10 cellular contexts compared by ENCODE assay signal in the genomic region with DNA sequence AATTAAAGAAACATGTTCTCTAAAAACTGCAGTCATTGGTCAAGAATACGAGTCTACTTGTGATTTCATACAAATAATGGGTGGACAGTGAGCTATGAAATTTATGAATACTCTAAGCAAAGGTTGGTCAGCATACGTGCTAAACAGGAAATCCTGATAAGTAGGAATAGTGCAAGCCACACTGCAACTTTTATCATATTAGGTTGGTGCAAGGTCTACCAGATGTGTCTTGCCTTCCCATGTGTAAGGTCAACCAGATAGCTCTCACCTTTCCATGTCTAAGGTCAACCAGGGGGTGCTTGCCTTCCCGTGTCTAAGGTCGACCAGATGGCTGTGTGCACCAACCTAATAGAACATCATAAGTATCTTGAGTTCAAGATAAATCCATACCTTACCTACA. TPM values are rescaled to one million over a fixed set of nuclear protein-coding genes. Genes with fewer than 3 reads are reported as not detected.
DNase-seq lines count a peak whose midpoint lies in the region; ATAC-seq and TF ChIP-seq lines count a peak whose summit lies in the region.
"Had no signal": no experiment of that assay in that cellular context is flagged by ENCODE, and none has a peak within 500 bp of the region (broad histone marks: within the 10 kb centered on the region; RNA-seq: fewer than 3 reads in every experiment).

No MANE protein-coding gene starts in this region.

- H3K4me1 Mint-ChIP-seq in CD4-positive, alpha-beta memory T cell = peaks cover 28 to 45% (median 33%) of the 10 kb centered on the region in 4 donors
- H3K4me1 Mint-ChIP-seq in IgD-negative memory B cell (peaks cover 25 to 40% (median 35%) of the 10 kb centered on the region in 3 donors), natural killer cell (peaks cover 27 to 30% of the 10 kb centered on the region in 2 donors)

- peak overlapping the region in 7 of 8 donors; percentile 3 to 89 (median 21) for H3K4me3 Mint-ChIP-seq in CD4-positive, alpha-beta memory T cell
- H3K4me3 Mint-ChIP-seq in IgD-negative memory B cell = peak overlapping the region; percentile 93 to 97 (median 94)
- peak overlapping the region; percentile 94 for H3K4me3 Mint-ChIP-seq in natural killer cell
- H3K4me3 Mint-ChIP-seq: T-helper 1 cell treated with Interleukin-12 subunit alpha and Interleukin-12 subunit beta and Interleukin-4 antibody, amounts not matched to agents 30 μg/mL and 1 μg/mL, for 36 hours had no signal

- no peaks in the 10 kb centered on the region for H3K27me3 ChIP-seq in CD4-positive, alpha-beta memory T cell (ENCODE audit: insufficient read depth, low read length)
- H3K27me3 ChIP-seq in colonic mucosa = no peaks in the 10 kb centered on the region

- no peaks in the 10 kb centered on the region for H3K36me3 ChIP-seq in CD4-positive, alpha-beta memory T cell (ENCODE audit: insufficient read depth, low read length)
- H3K36me3 ChIP-seq in colonic mucosa = no peaks in the 10 kb centered on the region

- ATAC-seq in natural killer cell (no peak), GM18502 (IDR thresholded peaks at IDR 0.05; ENCODE audit: poor library complexity, unreplicated experiment) (no peak)

- no peak overlapping the region for H3K27ac ChIP-seq in CD4-positive, alpha-beta memory T cell (ENCODE audit: low read depth, low read length)
- peak overlapping the region; percentile 92 for H3K27ac ChIP-seq in colonic mucosa

- peak overlapping the region in 1 of 2 donors; percentile 99 for H3K9ac ChIP-seq in colonic mucosa (ENCODE audit: low read depth in 2 of 2, low read length in 2 of 2)

- CTCF ChIA-PET in CD4-positive, alpha-beta memory T cell (lab: Charles Lee; ENCODE audit: partially characterized antibody) = interaction anchor here (1.3 to 1.8 kb wide), 3 partner anchors 19 to 49 kb away, joined by 3 to 6 read pairs (median 4); no protein-coding TSS in a partner anchor

- intact Hi-C loops in CD4-positive, alpha-beta memory T cell (cut with micrococcal nuclease) = no loop called here
- intact Hi-C loops in colonic mucosa (cut with DNase I) = no loop called here
- intact Hi-C loops in natural killer cell (cut with micrococcal nuclease) = no loop called here

- peaks cover 18% of the 10 kb centered on the region for H3K4me1 ChIP-seq in CD4-positive, alpha-beta memory T cell (ENCODE audit: insufficient read depth, low read length)
- H3K4me1 ChIP-seq in colonic mucosa = no peaks in the 10 kb centered on the region

- H3K4me3 ChIP-seq in CD4-positive, alpha-beta memory T cell (ENCODE audit: low read length in 2 of 2) = no peak overlapping the region
- peak overlapping the region; percentile 79 for H3K4me3 ChIP-seq in colonic mucosa

- POLR2A ChIA-PET in CD4-positive, alpha-beta memory T cell (lab: Charles Lee; ENCODE audit: partially characterized antibody) = interaction anchor here (1.1 to 10.4 kb wide), 4 partner anchors 22 to 167 kb away, joined by 3 to 131 read pairs (median 5); no protein-coding TSS in a partner anchor

- no peaks in the 10 kb centered on the region for H3K27me3 Mint-ChIP-seq in CD4-positive, alpha-beta memory T cell
- H3K27me3 Mint-ChIP-seq in IgD-negative memory B cell (peaks cover 2% of the 10 kb centered on the region), natural killer cell (ENCODE audit: low read depth in 2 of 2) (no peaks in the 10 kb centered on the region)

- H3K36me3 Mint-ChIP-seq in CD4-positive, alpha-beta memory T cell = peaks cover 9 to 20% of the 10 kb centered on the region in 2 donors
- H3K36me3 Mint-ChIP-seq in IgD-negative memory B cell = peaks cover 4% of the 10 kb centered on the region
- H3K36me3 Mint-ChIP-seq in natural killer cell = no peaks in the 10 kb centered on the region

- no peak for DNase-seq in CD4-positive, alpha-beta memory T cell
- DNase-seq in colonic mucosa (no peak), natural killer cell (no peak), NCI-H2171 treated with DMSO at 0.1 percent for 48 hours (lab: John Stamatoyannopoulos, UW) (no peak), SIG-M5 treated with dmso at 0.1 percent for 504 hours (lab: John Stamatoyannopoulos, UW; ENCODE audit: unreplicated experiment) (no peak), KBM-7 (no peak)
- DNase-seq: stimulated activated CD4-positive, alpha-beta T cell treated with anti-CD3 and anti-CD28 coated beads, Interleukin-4, amount 100 ng/mL, for 24 hours had no signal

- TF ChIP-seq CTCF in colonic mucosa (IDR thresholded peaks at IDR 0.05) (no peak), natural killer cell (IDR thresholded peaks at IDR 0.05) (no peak)

- peak overlapping the region; percentile 7 to 92 (median 43) for H3K27ac Mint-ChIP-seq in CD4-positive, alpha-beta memory T cell
- H3K27ac Mint-ChIP-seq in IgD-negative memory B cell (peak overlapping the region; percentile 11 to 85 (median 85)), natural killer cell (no peak overlapping the region)
- H3K27ac Mint-ChIP-seq: T-helper 1 cell treated with Interleukin-12 subunit alpha and Interleukin-12 subunit beta and Interleukin-4 antibody, amounts not matched to agents 30 μg/mL and 1 μg/mL, for 36 hours had no signal

- H3K9me3 ChIP-seq in CD4-positive, alpha-beta memory T cell (ENCODE audit: control insufficient read depth in 1 of 2, low read length in 2 of 2) = no peaks in the 10 kb centered on the region
- no peaks in the 10 kb centered on the region for H3K9me3 ChIP-seq in colonic mucosa

- H3K9me3 Mint-ChIP-seq in CD4-positive, alpha-beta memory T cell = no peaks in the 10 kb centered on the region
- H3K9me3 Mint-ChIP-seq in IgD-negative memory B cell = no peaks in the 10 kb centered on the region
- no peaks in the 10 kb centered on the region for H3K9me3 Mint-ChIP-seq in natural killer cell
- H3K9me3 Mint-ChIP-seq: T-helper 1 cell treated with Interleukin-12 subunit alpha and Interleukin-12 subunit beta and Interleukin-4 antibody, amounts not matched to agents 30 μg/mL and 1 μg/mL, for 36 hours had no signal

- in situ Hi-C loops in KBM-7 (cut with MboI; ENCODE audit: low pct_unique_long_range_greater_than_20kb, low sequenced_read_pairs) = no loop called here

RNA-seq across cellular contexts. Expression of a gene that starts 2.0 kb away (rescaled TPM):
- 100 to 1,000 TPM; 420 to 435 TPM for total RNA-seq in CD4-positive, alpha-beta memory T cell
- 100 to 1,000 TPM; 634 to 758 TPM for polyA plus RNA-seq in CD4-positive, alpha-beta memory T cell
- 394 TPM for polyA plus RNA-seq in IgD-negative memory B cell
- total RNA-seq in colonic mucosa (100 to 1,000 TPM; 254 to 393 TPM), natural killer cell (100 to 1,000 TPM; 175 to 280 (median 202) TPM)

Comparison
In these comparisons a context has a peak if more than half of its experiments do, and no peak if none do; other contexts are left out.
1. H3K27ac Mint-ChIP-seq: peak in CD4-positive, alpha-beta memory T cell (7 of 7) and IgD-negative memory B cell (3 of 3); none in natural killer cell (0 of 2).
2. H3K4me3 Mint-ChIP-seq: peak in every context shown above with its lines; median percentile 94 in IgD-negative memory B cell; 94 in natural killer cell; 21 in CD4-positive, alpha-beta memory T cell.